Comparison of ENCODE assay signal across 13 cellular contexts in genomic region chr2:84830095-84830494, GRCh38. TPM values are rescaled to one million over a fixed set of nuclear protein-coding genes. Genes with fewer than 3 reads are reported as not detected.
DNase-seq lines count a peak whose midpoint lies in the region; ATAC-seq and TF ChIP-seq lines count a peak whose summit lies in the region.
"Had no signal": no experiment of that assay in that cellular context is flagged by ENCODE, and none has a peak within 500 bp of the region (broad histone marks: within the 10 kb centered on the region; RNA-seq: fewer than 3 reads in every experiment).

No MANE protein-coding gene starts in this region.

- ATAC-seq in heart right ventricle = peak; percentile 39 to 76 (median 54)
- ATAC-seq in gastrocnemius medialis = no peak
- ATAC-seq in GM21526 (IDR thresholded peaks at IDR 0.05; ENCODE audit: low FRiP score, unreplicated experiment) = no peak
- no peak for ATAC-seq in HG03565 (IDR thresholded peaks at IDR 0.05; ENCODE audit: unreplicated experiment)

- H3K4me3 ChIP-seq in heart right ventricle (no peak overlapping the region), gastrocnemius medialis (no peak overlapping the region)

- H3K36me3 ChIP-seq in heart right ventricle (no peaks in the 10 kb centered on the region), gastrocnemius medialis (no peaks in the 10 kb centered on the region)

- H3K4me3 Mint-ChIP-seq in HFFc6 = no peak overlapping the region
- H3K4me3 Mint-ChIP-seq: naive B cell; stimulated activated naive CD8-positive, alpha-beta T cell treated with anti-CD3 and anti-CD28 coated beads, Interleukin-15, Interleukin-2, amounts not matched to agents 100 ng/mL and 50 ng/mL, for 24 hours had no signal

- H3K9me3 ChIP-seq in heart right ventricle (peaks cover 0 to 6% (median 0%) of the 10 kb centered on the region in 11 donors), gastrocnemius medialis (no peaks in the 10 kb centered on the region)

- H3K4me1 Mint-ChIP-seq in HFFc6 (ENCODE audit: low read depth) = 0 out of 2 replicates have a peak, but pooled peaks cover 5% of the 10 kb centered on the region

- H3K36me3 Mint-ChIP-seq in HFFc6 (ENCODE audit: low read depth) = peaks cover 4% of the 10 kb centered on the region; the same call in 1 of the 2 replicates
- H3K36me3 Mint-ChIP-seq: naive B cell had no signal

- H3K4me1 ChIP-seq in heart right ventricle = peaks cover 0 to 41% (median 0%) of the 10 kb centered on the region in 9 donors
- no peaks in the 10 kb centered on the region for H3K4me1 ChIP-seq in gastrocnemius medialis

- TF ChIP-seq POLR2A in gastrocnemius medialis (IDR thresholded peaks at IDR 0.05) = no peak

- 50 to 62% methylated on average over 11 of the region's 11 CpGs for WGBS in heart right ventricle, 2 donors

- DNase-seq in HT1080 (ENCODE audit: low read depth) = peak; percentile 69
- DNase-seq in SKM-1 (lab: John Stamatoyannopoulos, UW; ENCODE audit: unreplicated experiment) = peak; percentile 92
- peak; percentile 28 to 46 for DNase-seq in heart right ventricle
- peak; percentile 23 to 38 for DNase-seq in gastrocnemius medialis
- DNase-seq in HFFc6 = no peak
- DNase-seq: activated CD4-positive, CD25-positive, alpha-beta regulatory T cell; activated gamma-delta T cell treated with Interleukin-2 at 50 U/mL for 16 hours; glutamatergic neuron; naive B cell; NCI-H1105 treated with DMSO at 0.1 percent for 48 hours had no signal

- no peaks in the 10 kb centered on the region for H3K27me3 Mint-ChIP-seq in HFFc6 (ENCODE audit: insufficient read depth)
- H3K27me3 Mint-ChIP-seq: naive B cell; stimulated activated naive CD8-positive, alpha-beta T cell treated with anti-CD3 and anti-CD28 coated beads, Interleukin-15, Interleukin-2, amounts not matched to agents 100 ng/mL and 50 ng/mL, for 24 hours had no signal

- peak overlapping the region in 1 of 10 donors; percentile 84 for H3K27ac ChIP-seq in heart right ventricle
- H3K27ac ChIP-seq in gastrocnemius medialis = no peak overlapping the region

- H3K27me3 ChIP-seq in heart right ventricle (no peaks in the 10 kb centered on the region), gastrocnemius medialis (no peaks in the 10 kb centered on the region)

- intact Hi-C loops in heart right ventricle (cut with DNase I) (no loop called here), gastrocnemius medialis (cut with DNase I; ENCODE audit: low total_unique reads) (no loop called here)

- TF ChIP-seq CTCF in heart right ventricle (IDR thresholded peaks at IDR 0.05) (no peak), gastrocnemius medialis (IDR thresholded peaks at IDR 0.05 in 4 of 5, conservative IDR thresholded peaks at IDR 0.05 in 1 of 5) (no peak), HFFc6 (IDR thresholded peaks at IDR 0.05) (no peak)

- in situ Hi-C loops in gastrocnemius medialis (cut with MboI; ENCODE audit: low sequenced_read_pairs in 4 of 4) = no loop called here

- no peak overlapping the region for H3K27ac Mint-ChIP-seq in HFFc6

- H3K9me3 Mint-ChIP-seq in HFFc6 = no peaks in the 10 kb centered on the region
- H3K9me3 Mint-ChIP-seq: naive B cell; stimulated activated naive CD8-positive, alpha-beta T cell treated with anti-CD3 and anti-CD28 coated beads, Interleukin-15, Interleukin-2, amounts not matched to agents 100 ng/mL and 50 ng/mL, for 24 hours had no signal

RNA-seq across cellular contexts. Expression of gene TRABD2A, which starts 50.8 kb away (rescaled TPM):
- total RNA-seq in HT1080 (2014; rRNA removed; shearing (Covaris generic)) = 22.7 and 30.4 TPM in 2 replicates
- polyA plus RNA-seq in HT1080 (2015; cell fraction: cytosol; rRNA removed) = 10.5 and 14.0 TPM in 2 replicates
- 6.6 and 7.3 TPM in 2 replicates for polyA plus RNA-seq in HT1080 (2015; cell fraction: nucleus; rRNA removed)
- 1 to 10 TPM in 3 of 10 donors, under 1 TPM in 7; 0.34 to 2.0 (median 0.55) TPM for total RNA-seq in heart right ventricle
- 1 to 10 TPM in 1 of 2 donors, under 1 TPM in 1; 0.97 to 1.5 TPM for polyA plus RNA-seq in heart right ventricle
- under 1 TPM; 0.27 to 0.97 (median 0.64) TPM for total RNA-seq in gastrocnemius medialis
- 10 to 100 TPM; 13.5 to 46.2 (median 41.9) TPM for total RNA-seq in HFFc6 (2021; fragmentation: NEBNext Ultra II Directional; extraction: Animal tissue kit (Norgen Biotek cat#: 25700))

Comparison
In these comparisons a context has a peak if more than half of its experiments do, and no peak if none do; other contexts are left out.
1. ATAC-seq: peak in heart right ventricle (8 of 8); none in gastrocnemius medialis (0 of 2), GM21526 (single experiment) and HG03565 (single experiment).